9 cellular contexts compared by ENCODE assay signal in the genomic region with DNA sequence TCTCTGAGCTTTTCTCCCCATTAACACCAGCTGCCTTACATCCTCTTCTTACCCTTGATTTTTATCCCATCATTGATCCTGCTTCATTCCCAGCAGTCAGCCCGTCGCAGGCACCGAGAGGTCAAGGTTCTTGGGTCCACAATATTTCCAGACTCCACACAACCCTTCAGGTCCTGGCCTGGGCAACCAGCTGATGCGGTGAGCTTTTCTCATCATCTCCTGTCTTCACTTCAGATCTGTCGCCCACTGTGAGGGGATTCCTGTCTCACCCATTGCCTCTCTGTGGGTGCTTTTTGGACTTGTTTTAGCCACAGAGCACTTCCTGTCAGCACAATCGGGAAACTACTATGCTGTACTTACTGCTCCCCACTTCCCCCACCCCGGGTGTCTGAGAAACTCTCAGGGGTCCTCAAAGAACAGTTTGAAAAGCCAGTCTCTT. TPM values are rescaled to one million over a fixed set of nuclear protein-coding genes. Genes with fewer than 3 reads are reported as not detected.
DNase-seq lines count a peak whose midpoint lies in the region; ATAC-seq, FAIRE-seq and TF ChIP-seq lines count a peak whose summit lies in the region.
"Had no signal": no experiment of that assay in that cellular context is flagged by ENCODE, and none has a peak within 500 bp of the region (broad histone marks: within the 10 kb centered on the region; RNA-seq: fewer than 3 reads in every experiment).

No MANE protein-coding gene starts in this region.

- TF ChIP-seq CTCF in D721Med (IDR thresholded peaks at IDR 0.05; ENCODE audit: insufficient read depth, missing control alignments), result no peak
- no peak for TF ChIP-seq CTCF in mammary epithelial cell (conservative IDR thresholded peaks at IDR 0.05 in 1 of 2, IDR thresholded peaks at IDR 0.05 in 1 of 2; ENCODE audit: extremely low read depth in 1 of 2, insufficient read depth in 1 of 2, low read depth in 1 of 2, low read length in 2 of 2)
- TF ChIP-seq CTCF in mesothelial cell of epicardium (IDR thresholded peaks at IDR 0.05; ENCODE audit: unreplicated experiment), result no peak

- ATAC-seq in GM18502 (IDR thresholded peaks at IDR 0.05; ENCODE audit: poor library complexity, unreplicated experiment), result peak; percentile 51
- ATAC-seq in HG02588 (IDR thresholded peaks at IDR 0.05; ENCODE audit: unreplicated experiment), result peak; percentile 40
- peak; percentile 89 to 96 for ATAC-seq in naive thymus-derived CD8-positive, alpha-beta T cell

- BruUV-seq in mammary epithelial cell (replicated peaks; lab: Mats Ljungman, UMichigan), result no TSS peak

- peaks cover 42 to 77% (median 70%) of the 10 kb centered on the region in 4 donors for H3K4me1 Mint-ChIP-seq in naive thymus-derived CD8-positive, alpha-beta T cell
- peaks cover 29% of the 10 kb centered on the region for H3K4me1 Mint-ChIP-seq in mesothelial cell of epicardium

- no peaks in the 10 kb centered on the region for H3K36me3 ChIP-seq in mammary epithelial cell (ENCODE audit: insufficient read depth, low read length)

- no peaks in the 10 kb centered on the region for H3K9me3 Mint-ChIP-seq in naive thymus-derived CD8-positive, alpha-beta T cell
- H3K9me3 Mint-ChIP-seq in mesothelial cell of epicardium, result no peaks in the 10 kb centered on the region

- no peaks in the 10 kb centered on the region for H3K36me3 Mint-ChIP-seq in naive thymus-derived CD8-positive, alpha-beta T cell
- H3K36me3 Mint-ChIP-seq in mesothelial cell of epicardium, result no peaks in the 10 kb centered on the region

- no peaks in the 10 kb centered on the region for H3K9me3 ChIP-seq in mammary epithelial cell (replicated peaks; ENCODE audit: insufficient read depth, low read length)

- no peak overlapping the region for H3K4me2 ChIP-seq in mammary epithelial cell (ENCODE audit: insufficient read depth, low read depth, low read length)
- H3K4me2 ChIP-seq: hepatocyte had no signal

- no peaks in the 10 kb centered on the region for H3K27me3 Mint-ChIP-seq in naive thymus-derived CD8-positive, alpha-beta T cell
- peaks cover 9% of the 10 kb centered on the region for H3K27me3 Mint-ChIP-seq in mesothelial cell of epicardium (ENCODE audit: low read depth)

- peak overlapping the region; percentile 92 to 99 (median 96) for H3K27ac Mint-ChIP-seq in naive thymus-derived CD8-positive, alpha-beta T cell
- H3K27ac Mint-ChIP-seq in mesothelial cell of epicardium, result no peak overlapping the region

- H3K4me1 ChIP-seq in mammary epithelial cell (ENCODE audit: insufficient read depth, low read length), result no peaks in the 10 kb centered on the region

- POLR2A ChIA-PET in naive thymus-derived CD8-positive, alpha-beta T cell (lab: Charles Lee), result interaction anchor here (0.6 to 2.6 kb wide), 13 partner anchors 9 to 122 kb away, joined by 3 to 14 read pairs (median 4); a partner anchor contains a TSS

- no peak overlapping the region for H3K27ac ChIP-seq in mammary epithelial cell (ENCODE audit: insufficient read depth, low read depth, low read length)
- H3K27ac ChIP-seq: hepatocyte had no signal

- H3K27me3 ChIP-seq in mammary epithelial cell (ENCODE audit: insufficient read depth, low read length), result no peaks in the 10 kb centered on the region

- H4K20me1 ChIP-seq in mammary epithelial cell (ENCODE audit: insufficient read depth, low read length), result no peaks in the 10 kb centered on the region

- dilution Hi-C loops in mammary epithelial cell (cut with HindIII; ENCODE audit: low sequenced_read_pairs), result no loop called here

- H2AFZ ChIP-seq in mammary epithelial cell (ENCODE audit: low read depth, low read length), result no peak overlapping the region
- H2AFZ ChIP-seq: hepatocyte had no signal

- no peaks in the 10 kb centered on the region for H3K79me2 ChIP-seq in mammary epithelial cell (ENCODE audit: insufficient read depth, low read length)
- H3K79me2 ChIP-seq: hepatocyte had no signal

- H3K4me3 Mint-ChIP-seq in naive thymus-derived CD8-positive, alpha-beta T cell, result peak overlapping the region; percentile 63 to 97 (median 78)
- no peak overlapping the region for H3K4me3 Mint-ChIP-seq in mesothelial cell of epicardium

- no peak overlapping the region for H3K4me3 ChIP-seq in mammary epithelial cell (replicated peaks in 1 of 3; ENCODE audit: insufficient read depth in 1 of 3, low read depth in 2 of 3, low read length in 3 of 3)
- H3K4me3 ChIP-seq: hepatocyte had no signal

- intact Hi-C loops in mammary epithelial cell (cut with micrococcal nuclease), result no loop called here

- no peak overlapping the region for H3K9ac ChIP-seq in mammary epithelial cell (ENCODE audit: insufficient read depth, low read length)

- FAIRE-seq in D721Med (lab: Jason Lieb, UNC), result no peak

- in situ Hi-C loops in mammary epithelial cell (cut with MboI; ENCODE audit: low sequenced_read_pairs in 2 of 2), result loop anchor here in 1 of 2 donors (10.0 kb wide), 1 partner anchor 77 kb away; no protein-coding TSS in a partner anchor

- CTCF ChIA-PET in mammary epithelial cell (lab: Charles Lee; ENCODE audit: low non-redundant PET), result no interaction called here

- WGBS in mammary epithelial cell (ENCODE audit: low coverage, missing lambda C conversion rate), result 86% methylated on average over 7 of the region's 7 CpGs

- peak; percentile 17 for DNase-seq in activated CD4-positive, alpha-beta T cell treated with anti-CD3 and anti-CD28 coated beads, Interleukin-2, amount 50 U/mL, for 1 hour
- DNase-seq in naive thymus-derived CD8-positive, alpha-beta T cell, result peak in 9 of 10 donors; percentile 45 to 75 (median 60)
- no peak for DNase-seq in D721Med (ENCODE audit: insufficient read length, low spot score)
- no peak for DNase-seq in mammary epithelial cell
- DNase-seq in mesothelial cell of epicardium (ENCODE audit: low spot score in 2 of 2, unreplicated experiment in 2 of 2), result no peak

RNA-seq across cellular contexts. Expression of a gene that starts 8.4 kb away (rescaled TPM):
- total RNA-seq in naive thymus-derived CD8-positive, alpha-beta T cell, result 10 to 100 TPM; 81.5 to 83.8 TPM
- 10 to 100 TPM; 79.1 to 85.4 (median 84.7) TPM for polyA plus RNA-seq in naive thymus-derived CD8-positive, alpha-beta T cell
- total RNA-seq in mammary epithelial cell (not detected), mesothelial cell of epicardium (not detected in 3 replicates)
- not detected for polyA plus RNA-seq in mammary epithelial cell
- not detected for polyA minus RNA-seq in mammary epithelial cell
- total RNA-seq: hepatocyte, M059J had no signal

RNA-seq across cellular contexts. Expression of a gene that starts 33.6 kb away (rescaled TPM):
- 10 to 100 TPM; 12.0 to 12.1 TPM for total RNA-seq in naive thymus-derived CD8-positive, alpha-beta T cell
- 1 to 10 TPM; 6.0 to 8.6 (median 6.9) TPM for polyA plus RNA-seq in naive thymus-derived CD8-positive, alpha-beta T cell
- total RNA-seq in mammary epithelial cell, result 1 to 10 TPM in 1 of 2 donors, under 1 TPM in 1; 0.33 to 2.7 TPM
- 0.34 TPM for polyA plus RNA-seq in mammary epithelial cell
- polyA minus RNA-seq in mammary epithelial cell, result not detected
- total RNA-seq in mesothelial cell of epicardium, result 0.94 to 1.9 TPM (median 1.4 TPM) in 3 replicates

RNA-seq across cellular contexts. Expression of a gene that starts 34.2 kb away (rescaled TPM):
- 10 to 100 TPM; 39.0 to 40.1 TPM for total RNA-seq in naive thymus-derived CD8-positive, alpha-beta T cell
- polyA plus RNA-seq in naive thymus-derived CD8-positive, alpha-beta T cell, result 1 to 10 TPM in 1 of 3 donors, under 1 TPM in 2; 0.09 to 1.1 (median 0.42) TPM
- total RNA-seq in mammary epithelial cell, result 1 to 10 TPM; 4.0 to 6.4 TPM
- 0.53 TPM for polyA plus RNA-seq in mammary epithelial cell
- polyA minus RNA-seq in mammary epithelial cell, result 0.88 TPM
- total RNA-seq in mesothelial cell of epicardium, result 49.8 to 50.6 TPM (median 50.0 TPM) in 3 replicates

RNA-seq across cellular contexts. Expression of a gene that starts 42.9 kb away (rescaled TPM):
- total RNA-seq in naive thymus-derived CD8-positive, alpha-beta T cell, result 10 to 100 TPM; 37.0 to 39.1 TPM
- 1 to 10 TPM; 4.0 to 6.5 (median 5.4) TPM for polyA plus RNA-seq in naive thymus-derived CD8-positive, alpha-beta T cell
- total RNA-seq in mammary epithelial cell (10 to 100 TPM in 1 of 2 donors, 1 to 10 TPM in 1; 2.0 to 10.6 TPM), mesothelial cell of epicardium (9.4 to 10.1 TPM (median 9.4 TPM) in 3 replicates)
- polyA plus RNA-seq in mammary epithelial cell, result 5.9 TPM
- 2.6 TPM for polyA minus RNA-seq in mammary epithelial cell

RNA-seq across cellular contexts. Expression of a gene that starts 52.8 kb away (rescaled TPM):
- 100 to 1,000 TPM; 103 to 109 TPM for total RNA-seq in naive thymus-derived CD8-positive, alpha-beta T cell
- 1 to 10 TPM; 2.1 to 4.5 (median 2.4) TPM for polyA plus RNA-seq in naive thymus-derived CD8-positive, alpha-beta T cell
- total RNA-seq in mammary epithelial cell (10 to 100 TPM; 15.3 to 28.5 TPM), mesothelial cell of epicardium (22.0 to 23.6 TPM (median 23.3 TPM) in 3 replicates)
- polyA plus RNA-seq in mammary epithelial cell, result 3.0 TPM
- polyA minus RNA-seq in mammary epithelial cell, result 5.3 TPM

Comparison
In these comparisons a context has a peak if more than half of its experiments do, and no peak if none do; other contexts are left out.
1. ATAC-seq: peak in every context shown above with its lines; median percentile 92 in naive thymus-derived CD8-positive, alpha-beta T cell; 51 in GM18502; 40 in HG02588.
2. DNase-seq: peak in activated CD4-positive, alpha-beta T cell treated with anti-CD3 and anti-CD28 coated beads, Interleukin-2, amount 50 U/mL, for 1 hour (single experiment) and naive thymus-derived CD8-positive, alpha-beta T cell (9 of 10); none in D721Med (single experiment), mammary epithelial cell (single experiment) and mesothelial cell of epicardium (0 of 2).
3. RNA of a gene that starts 8.4 kb away (total RNA-seq): 81.5 to 83.8 TPM in naive thymus-derived CD8-positive, alpha-beta T cell; not detected in mammary epithelial cell and not detected in mesothelial cell of epicardium; every median in the first group is over 10 times any median in the second.